Comparison of ENCODE assay signal across 1 cellular context in the genomic region with DNA sequence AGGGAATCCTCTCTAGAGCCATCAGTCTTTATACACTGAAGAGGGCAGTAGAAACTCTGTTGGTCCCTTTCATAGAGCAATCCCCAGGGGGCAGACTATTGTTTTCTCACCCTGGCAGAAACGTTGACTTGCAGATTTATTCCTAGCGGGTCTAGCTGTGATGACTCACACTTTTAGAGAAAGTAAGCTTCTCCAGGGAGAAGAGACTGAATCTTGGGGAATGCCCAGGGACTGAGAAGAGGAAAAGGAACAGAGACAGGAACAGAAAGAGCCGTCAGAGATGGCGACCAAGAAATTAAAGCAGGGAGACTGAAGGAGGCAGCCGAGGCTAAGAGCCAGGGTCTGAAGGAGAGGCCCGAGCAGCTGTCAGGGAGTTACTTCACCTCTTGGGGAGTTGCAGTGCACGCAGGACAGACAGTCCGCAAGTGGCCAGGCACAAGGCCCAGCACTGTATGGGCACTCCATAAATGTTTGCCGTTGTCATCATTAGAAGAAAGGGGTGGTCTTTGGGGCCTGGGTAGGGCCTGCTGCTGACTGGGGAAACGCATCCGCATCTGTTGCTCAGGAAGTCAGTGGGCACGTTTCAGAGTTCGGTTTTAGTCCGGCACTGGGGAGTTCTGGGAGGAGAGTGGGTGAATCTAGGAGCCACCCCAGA.
TF ChIP-seq lines count a peak whose summit lies in the region.

No MANE protein-coding gene starts in this region.

TF ChIP-seq in endothelial cell of umbilical vein, 7 proteins besides CTCF, POLR2A, EP300 and RAD21:
- TF ChIP-seq GATA2 (IDR thresholded peaks at IDR 0.05; ENCODE audit: insufficient read depth, insufficient read length, low read depth, low read length) (no peak), FOS (IDR thresholded peaks at IDR 0.05; ENCODE audit: borderline replicate concordance, insufficient read depth, low read length) (peak; percentile 97), EZH2 (IDR thresholded peaks at IDR 0.05; ENCODE audit: borderline replicate concordance, low read depth, low read length, severe bottlenecking) (no peak), JUN (IDR thresholded peaks at IDR 0.05; ENCODE audit: borderline replicate concordance, insufficient read depth, insufficient read length, low read depth) (peak; percentile 92)
- TF ChIP-seq, protein P1, sequence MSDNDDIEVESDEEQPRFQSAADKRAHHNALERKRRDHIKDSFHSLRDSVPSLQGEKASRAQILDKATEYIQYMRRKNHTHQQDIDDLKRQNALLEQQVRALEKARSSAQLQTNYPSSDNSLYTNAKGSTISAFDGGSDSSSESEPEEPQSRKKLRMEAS (IDR thresholded peaks at IDR 0.05; ENCODE audit: insufficient read depth, insufficient read length): no peak
